ENCODE assay signal across 1 cellular context in genomic region chr10:5684318-5684970, GRCh38.
TF ChIP-seq lines count a peak whose summit lies in the region.

Gene TASOR2 (plus strand): TSS chr10:5684838. CDS start chr10:5720643, 35,805 bp downstream.

TF ChIP-seq in K562, 482 proteins besides CTCF, POLR2A, EP300 and RAD21 (continued from another document and continues in another):
- TF ChIP-seq ZHX1 (conservative IDR thresholded peaks at IDR 0.05; ENCODE audit: low read length), result 0 out of 2 replicates have a peak, but pooled peaks have one; percentile 70
- TF ChIP-seq ZNF174 (CRISPR knock-in tag; IDR thresholded peaks at IDR 0.05), result peak; percentile 63; the same call in 1 of the 2 replicates
- TF ChIP-seq ZNF695 (CRISPR knock-in tag; IDR thresholded peaks at IDR 0.05), result 0 out of 2 replicates have a peak, but pooled peaks have one; percentile 23
- no peak for TF ChIP-seq FOS (IDR thresholded peaks at IDR 0.05; ENCODE audit: extremely low read depth, insufficient read length)
- peak; percentile 73 to 81; a peak in 3 of 4 replicates for TF ChIP-seq ARNT (IDR thresholded peaks at IDR 0.05)
- TF ChIP-seq CEBPG (CRISPR knock-in tag; IDR thresholded peaks at IDR 0.05), result peak; percentile 40; the same call in 1 of the 2 replicates
- TF ChIP-seq CEBPG (tag; conservative IDR thresholded peaks at IDR 0.05 in 1 of 2, IDR thresholded peaks at IDR 0.05 in 1 of 2), result no peak
- TF ChIP-seq EZH2 (IDR thresholded peaks at IDR 0.05; ENCODE audit: borderline replicate concordance, low read depth, low read length), result no peak
- 0 out of 2 replicates have a peak, but pooled peaks have one; percentile 30 for TF ChIP-seq ZSCAN29 (IDR thresholded peaks at IDR 0.05)
- TF ChIP-seq MED1 (CRISPR knock-in tag; IDR thresholded peaks at IDR 0.05; ENCODE audit: borderline replicate concordance), result no peak
- TF ChIP-seq IRF2 (CRISPR knock-in tag; IDR thresholded peaks at IDR 0.05), result 0 out of 2 replicates have a peak, but pooled peaks have one; percentile 40
- TF ChIP-seq BCL6 (CRISPR knock-in tag; IDR thresholded peaks at IDR 0.05), result no peak
- TF ChIP-seq ZNF644 (tag; IDR thresholded peaks at IDR 0.05; ENCODE audit: low read depth), result peak; percentile 62
- TF ChIP-seq KLF10 (CRISPR knock-in tag; IDR thresholded peaks at IDR 0.05), result no peak
- peak; percentile 95 for TF ChIP-seq ZNF134 (CRISPR knock-in tag; conservative IDR thresholded peaks at IDR 0.05)
- TF ChIP-seq CREB3 (tag; conservative IDR thresholded peaks at IDR 0.05; ENCODE audit: low read depth), result peak; percentile 96
- TF ChIP-seq ZFP91 (CRISPR knock-in tag; IDR thresholded peaks at IDR 0.05), result peak; percentile 30; the same call in 1 of the 2 replicates
- peak; percentile 97 for TF ChIP-seq DMBX1 (CRISPR knock-in tag; IDR thresholded peaks at IDR 0.05; ENCODE audit: borderline replicate concordance)
- no peak for TF ChIP-seq YBX1 (IDR thresholded peaks at IDR 0.05)
- TF ChIP-seq ZKSCAN8 (CRISPR knock-in tag; IDR thresholded peaks at IDR 0.05), result 0 out of 2 replicates have a peak, but pooled peaks have one; percentile 65
- peak; percentile 96 for TF ChIP-seq MYC (IDR thresholded peaks at IDR 0.05; ENCODE audit: low read depth, low read length)
- TF ChIP-seq MYC (CRISPR knock-in tag; IDR thresholded peaks at IDR 0.05; ENCODE audit: borderline replicate concordance, low read depth), result peak; percentile 94
- TF ChIP-seq TBL1XR1 (IDR thresholded peaks at IDR 0.05; ENCODE audit: low read length in 2 of 2), result peak in 1 of 2 experiments; percentile 5; a peak in 1 of 4 replicates
- peak; percentile 97 for TF ChIP-seq GABPB1 (CRISPR knock-in tag; IDR thresholded peaks at IDR 0.05)
- TF ChIP-seq ZFP36 (IDR thresholded peaks at IDR 0.05; ENCODE audit: low read depth, low read length, partially characterized antibody), result no peak
- peak; percentile 94 for TF ChIP-seq CREB3L1 (IDR thresholded peaks at IDR 0.05; ENCODE audit: borderline replicate concordance, low read depth)
- TF ChIP-seq L3MBTL2 (IDR thresholded peaks at IDR 0.05), result peak; percentile 100
- TF ChIP-seq PTTG1 (tag; IDR thresholded peaks at IDR 0.05; ENCODE audit: low read depth), result peak; percentile 51; the same call in 1 of the 2 replicates
- TF ChIP-seq MTF1 (CRISPR knock-in tag; IDR thresholded peaks at IDR 0.05; ENCODE audit: borderline replicate concordance), result peak; percentile 77; the same call in 1 of the 2 replicates
- TF ChIP-seq SRF (CRISPR knock-in tag; IDR thresholded peaks at IDR 0.05), result peak; percentile 71 to 84; a peak in 3 of 4 replicates
- 0 out of 2 replicates have a peak, but pooled peaks have one; percentile 29 for TF ChIP-seq TARDBP (IDR thresholded peaks at IDR 0.05)
- TF ChIP-seq ARHGAP35 (IDR thresholded peaks at IDR 0.05; ENCODE audit: partially characterized antibody), result peak; percentile 58
- TF ChIP-seq ZNF224 (CRISPR knock-in tag; IDR thresholded peaks at IDR 0.05), result peak; percentile 93
- peak; percentile 74; the same call in 1 of the 2 replicates for TF ChIP-seq MEF2D (tag; conservative IDR thresholded peaks at IDR 0.05; ENCODE audit: low read depth)
- 0 out of 2 replicates have a peak, but pooled peaks have one; percentile 24 for TF ChIP-seq CREB1 (IDR thresholded peaks at IDR 0.05)
- peak; percentile 80 for TF ChIP-seq CREB1 (CRISPR knock-in tag; IDR thresholded peaks at IDR 0.05)
- peak; percentile 97 for TF ChIP-seq IRF1 (CRISPR knock-in tag; IDR thresholded peaks at IDR 0.05; ENCODE audit: borderline replicate concordance)
- TF ChIP-seq E2F4 (CRISPR knock-in tag; IDR thresholded peaks at IDR 0.05; ENCODE audit: low read depth), result peak; percentile 80
- TF ChIP-seq SMAD3 (CRISPR knock-in tag; conservative IDR thresholded peaks at IDR 0.05), result peak; percentile 82; the same call in 1 of the 2 replicates
- peak in 1 of 2 experiments; percentile 22; a peak in 1 of 4 replicates for TF ChIP-seq MLLT1 (IDR thresholded peaks at IDR 0.05)
- TF ChIP-seq SIN3B (IDR thresholded peaks at IDR 0.05; ENCODE audit: low read depth), result no peak
